14 cellular contexts compared by ENCODE assay signal in the genomic region with DNA sequence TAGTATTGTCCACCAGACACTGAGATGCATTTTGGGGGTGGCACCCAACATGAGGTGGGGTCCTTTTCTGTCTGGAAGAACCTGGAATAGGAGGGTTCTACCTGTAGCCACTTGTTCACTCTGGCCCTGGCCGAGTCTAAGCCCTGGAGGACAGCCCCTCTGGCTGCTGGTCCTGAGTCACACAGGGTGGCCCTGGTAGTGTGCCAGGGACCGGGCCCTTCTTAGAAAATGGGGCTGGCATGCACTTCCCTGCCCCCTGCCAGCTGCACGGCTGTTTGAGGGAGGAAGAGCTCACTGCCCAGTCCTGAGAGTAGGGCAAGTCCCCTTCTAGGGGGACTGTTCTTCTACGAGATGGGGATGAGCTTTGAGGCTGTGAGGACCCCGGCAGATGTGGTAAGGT. TPM values are rescaled to one million over a fixed set of nuclear protein-coding genes. Genes with fewer than 3 reads are reported as not detected.
DNase-seq lines count a peak whose midpoint lies in the region; ATAC-seq, FAIRE-seq and TF ChIP-seq lines count a peak whose summit lies in the region.
"Had no signal": no experiment of that assay in that cellular context is flagged by ENCODE, and none has a peak within 500 bp of the region (broad histone marks: within the 10 kb centered on the region; RNA-seq: fewer than 3 reads in every experiment).

No MANE protein-coding gene starts in this region.

- TF ChIP-seq POLR2A in A549 (IDR thresholded peaks at IDR 0.05; ENCODE audit: low read length) (no peak), adrenal gland (IDR thresholded peaks at IDR 0.05) (no peak)

- H3K36me3 ChIP-seq in DND-41 (ENCODE audit: insufficient read depth, low read length), result peaks cover 25% of the 10 kb centered on the region
- peaks cover 0 to 41% of the 10 kb centered on the region in 2 donors for H3K36me3 ChIP-seq in adrenal gland (replicated peaks in 1 of 2)
- H3K36me3 ChIP-seq: ovary had no signal

- TF ChIP-seq CTCF in A549 (IDR thresholded peaks at IDR 0.05) (no peak), DND-41 (IDR thresholded peaks at IDR 0.05; ENCODE audit: borderline replicate concordance, extremely low read depth, low read length, poor library complexity, severe bottlenecking) (no peak), adrenal gland (IDR thresholded peaks at IDR 0.05) (no peak)

- H3K4me1 ChIP-seq in A549 (peaks cover 24% of the 10 kb centered on the region), DND-41 (ENCODE audit: insufficient read depth, low read length) (peaks cover 26% of the 10 kb centered on the region), adrenal gland (replicated peaks in 1 of 2) (peaks cover 26 to 28% of the 10 kb centered on the region in 2 donors)

- POLR2A ChIA-PET in A549 (lab: Yijun Ruan, JAX), result no interaction called here

- H4K20me1 ChIP-seq in DND-41 (ENCODE audit: insufficient read depth, low read length), result peaks cover 7% of the 10 kb centered on the region; the same call in 1 of the 2 replicates

- ATAC-seq in A549, result no peak
- ATAC-seq in DND-41 (ENCODE audit: insufficient read depth, low read depth), result no peak
- no peak for ATAC-seq in GM21423 (IDR thresholded peaks at IDR 0.05; ENCODE audit: unreplicated experiment)

- H3K27ac ChIP-seq in A549, result no peak overlapping the region
- no peak overlapping the region for H3K27ac ChIP-seq in DND-41 (ENCODE audit: low read length)
- peak overlapping the region in 2 of 5 donors; percentile 52 to 77 for H3K27ac ChIP-seq in adrenal gland

- H3K79me2 ChIP-seq in DND-41 (ENCODE audit: insufficient read depth, low read length), result peaks cover 7% of the 10 kb centered on the region; the same call in 1 of the 2 replicates

- no peak for TF ChIP-seq RAD21 in A549 (conservative IDR thresholded peaks at IDR 0.05 in 1 of 2, IDR thresholded peaks at IDR 0.05 in 1 of 2)

- 65% methylated on average over 5 of the region's 5 CpGs for WGBS in A549 (ENCODE audit: missing lambda C conversion rate)
- 22 to 55% (median 34%) methylated on average over 3 to 5 of the region's 5 CpGs for WGBS in adrenal gland, 4 donors

- H3K9ac ChIP-seq in DND-41 (ENCODE audit: low read depth, low read length), result no peak overlapping the region; the same call in 1 of the 2 replicates

- intact Hi-C loops in adrenal gland (cut with DNase I), result no loop called here

- DNase-seq in A549 (ENCODE audit: low read depth in 1 of 2, low spot score in 1 of 2), result no peak
- DNase-seq in DND-41, result no peak
- peak; percentile 78 to 91 (median 87) for DNase-seq in adrenal gland
- peak; percentile 32 for DNase-seq in kidney tubule cell (ENCODE audit: low spot score)
- no peak for DNase-seq in HK-2 (ENCODE audit: unreplicated experiment)
- DNase-seq in UCSD-AML1 (lab: John Stamatoyannopoulos, UW; ENCODE audit: unreplicated experiment), result no peak
- DNase-seq in activated effector memory CD4-positive, alpha-beta T cell treated with Interleukin-2 at 50 U/mL for 16 hours, result no peak
- DNase-seq: activated CD4-positive, alpha-beta T cell treated with anti-CD3 and anti-CD28 coated beads, Interleukin-2, amount 50 U/mL, for 4 hours; COR-L47; islet precursor cell; NCI-H1092; NCI-H526; ovary had no signal

- TF ChIP-seq EP300 in A549 (IDR thresholded peaks at IDR 0.05), result no peak

- no peaks in the 10 kb centered on the region for H3K9me3 ChIP-seq in A549
- no peaks in the 10 kb centered on the region for H3K9me3 ChIP-seq in DND-41 (ENCODE audit: insufficient read depth, low read length, severe bottlenecking)
- H3K9me3 ChIP-seq in adrenal gland (replicated peaks in 1 of 3), result no peaks in the 10 kb centered on the region
- H3K9me3 ChIP-seq: ovary had no signal

- H3K4me2 ChIP-seq in A549 (peak overlapping the region; percentile 98; the same call in 2 of the 3 replicates), DND-41 (ENCODE audit: insufficient read depth, low read length) (peak overlapping the region; percentile 99; the same call in 1 of the 2 replicates)

- FAIRE-seq in A549 (lab: Jason Lieb, UNC), result no peak

- H2AFZ ChIP-seq in DND-41 (ENCODE audit: low read depth, low read length), result no peak overlapping the region

- H3K4me3 ChIP-seq in A549, result no peak overlapping the region
- H3K4me3 ChIP-seq in DND-41 (ENCODE audit: low read depth in 1 of 2, low read length in 2 of 2), result no peak overlapping the region
- H3K4me3 ChIP-seq in adrenal gland, result no peak overlapping the region
- H3K4me3 ChIP-seq: ovary had no signal

- CTCF ChIA-PET in A549 (lab: Yijun Ruan, JAX), result interaction anchor here (1.2 to 6.4 kb wide), 3 partner anchors 15 to 49 kb away, joined by 3 to 76 read pairs (median 4); partner anchors contain the start of genes CATSPERZ and ESRRA

- H3K27me3 ChIP-seq in DND-41 (ENCODE audit: insufficient read depth, low read length, poor library complexity) (no peaks in the 10 kb centered on the region), adrenal gland (no peaks in the 10 kb centered on the region)
- H3K27me3 ChIP-seq: ovary had no signal

TF ChIP-seq in A549, 52 proteins besides CTCF, POLR2A, EP300 and RAD21 (continues in another document):
- TF ChIP-seq EHF (CRISPR knock-in tag; IDR thresholded peaks at IDR 0.05), result no peak
- no peak for TF ChIP-seq RFX5 (IDR thresholded peaks at IDR 0.05)
- TF ChIP-seq PBX3 (IDR thresholded peaks at IDR 0.05), result no peak
- TF ChIP-seq, protein P1, sequence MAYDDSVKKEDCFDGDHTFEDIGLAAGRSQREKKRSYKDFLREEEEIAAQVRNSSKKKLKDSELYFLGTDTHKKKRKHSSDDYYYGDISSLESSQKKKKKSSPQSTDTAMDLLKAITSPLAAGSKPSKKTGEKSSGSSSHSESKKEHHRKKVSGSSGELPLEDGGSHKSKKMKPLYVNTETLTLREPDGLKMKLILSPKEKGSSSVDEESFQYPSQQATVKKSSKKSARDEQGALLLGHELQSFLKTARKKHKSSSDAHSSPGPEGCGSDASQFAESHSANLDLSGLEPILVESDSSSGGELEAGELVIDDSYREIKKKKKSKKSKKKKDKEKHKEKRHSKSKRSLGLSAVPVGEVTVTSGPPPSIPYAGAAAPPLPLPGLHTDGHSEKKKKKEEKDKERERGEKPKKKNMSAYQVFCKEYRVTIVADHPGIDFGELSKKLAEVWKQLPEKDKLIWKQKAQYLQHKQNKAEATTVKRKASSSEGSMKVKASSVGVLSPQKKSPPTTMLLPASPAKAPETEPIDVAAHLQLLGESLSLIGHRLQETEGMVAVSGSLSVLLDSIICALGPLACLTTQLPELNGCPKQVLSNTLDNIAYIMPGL (CRISPR knock-in tag; IDR thresholded peaks at IDR 0.05; ENCODE audit: borderline replicate concordance), result no peak
- TF ChIP-seq SREBF2 (IDR thresholded peaks at IDR 0.05), result no peak
- TF ChIP-seq HOXA7 (CRISPR knock-in tag; IDR thresholded peaks at IDR 0.05), result no peak

RNA-seq across cellular contexts. Expression of gene PLCB3, which starts 2.2 kb away (rescaled TPM):
- polyA plus RNA-seq in A549 (2011; rRNA removed) (8.8 and 9.9 TPM in 2 replicates), A549 (2017; fragmentation: RNase III; extraction: RNeasy Plus Mini Kit Qiagen cat#74134 plus additional on column Dnase treatment) (19.2 to 21.3 TPM (median 21.2 TPM) in 3 replicates), adrenal gland (10 to 100 TPM in 2 of 3 donors, 1 to 10 TPM in 1; 6.6 to 89.5 (median 31.7) TPM)
- polyA plus RNA-seq in A549 (2012; cell fraction: cytosol; rRNA removed), result 22.3 and 28.0 TPM in 2 replicates
- polyA plus RNA-seq in A549 (2012; cell fraction: nucleus; rRNA removed), result 55.6 and 59.6 TPM in 2 replicates
- 17.1 and 22.3 TPM in 2 replicates for polyA minus RNA-seq in A549 (2011; rRNA and poly(A)+ RNA removed)
- 10 to 100 TPM; 19.4 to 65.9 (median 46.2) TPM for total RNA-seq in adrenal gland

RNA-seq across cellular contexts. Expression of gene PPP1R14B, which starts 6.7 kb away (rescaled TPM):
- polyA plus RNA-seq in A549 (2011; rRNA removed) (129 and 154 TPM in 2 replicates), A549 (2017; fragmentation: RNase III; extraction: RNeasy Plus Mini Kit Qiagen cat#74134 plus additional on column Dnase treatment) (152 to 155 TPM (median 152 TPM) in 3 replicates), adrenal gland (100 to 1,000 TPM in 2 of 3 donors, 10 to 100 TPM in 1; 85.1 to 331 (median 327) TPM)
- 385 and 411 TPM in 2 replicates for polyA plus RNA-seq in A549 (2012; cell fraction: cytosol; rRNA removed)
- 243 and 262 TPM in 2 replicates for polyA plus RNA-seq in A549 (2012; cell fraction: nucleus; rRNA removed)
- 77.8 and 94.5 TPM in 2 replicates for polyA minus RNA-seq in A549 (2011; rRNA and poly(A)+ RNA removed)
- total RNA-seq in adrenal gland, result 100 to 1,000 TPM in 6 of 8 donors, 10 to 100 TPM in 2; 77.2 to 212 (median 131) TPM

RNA-seq across cellular contexts. Expression of gene FKBP2, which starts 12.6 kb away (rescaled TPM):
- 40.5 and 41.4 TPM in 2 replicates for polyA plus RNA-seq in A549 (2011; rRNA removed)
- 114 and 125 TPM in 2 replicates for polyA plus RNA-seq in A549 (2012; cell fraction: cytosol; rRNA removed)
- polyA plus RNA-seq in A549 (2012; cell fraction: nucleus; rRNA removed), result 54.1 and 55.7 TPM in 2 replicates
- polyA plus RNA-seq in A549 (2017; fragmentation: RNase III; extraction: RNeasy Plus Mini Kit Qiagen cat#74134 plus additional on column Dnase treatment), result 131 to 142 TPM (median 136 TPM) in 3 replicates
- 27.7 and 31.9 TPM in 2 replicates for polyA minus RNA-seq in A549 (2011; rRNA and poly(A)+ RNA removed)
- 100 to 1,000 TPM in 2 of 8 donors, 10 to 100 TPM in 6; 76.1 to 185 (median 94.8) TPM for total RNA-seq in adrenal gland
- polyA plus RNA-seq in adrenal gland, result 100 to 1,000 TPM; 206 to 812 (median 791) TPM

RNA-seq across cellular contexts. Expression of gene VEGFB, which starts 19.1 kb away (rescaled TPM):
- polyA plus RNA-seq in A549 (2011; rRNA removed) (6.8 and 10.9 TPM in 2 replicates), A549 (2017; fragmentation: RNase III; extraction: RNeasy Plus Mini Kit Qiagen cat#74134 plus additional on column Dnase treatment) (24.6 to 26.7 TPM (median 26.5 TPM) in 3 replicates), adrenal gland (100 to 1,000 TPM in 2 of 3 donors, 10 to 100 TPM in 1; 64.4 to 185 (median 158) TPM)
- polyA plus RNA-seq in A549 (2012; cell fraction: cytosol; rRNA removed), result 21.9 and 26.1 TPM in 2 replicates
- 10.8 and 17.3 TPM in 2 replicates for polyA plus RNA-seq in A549 (2012; cell fraction: nucleus; rRNA removed)
- 7.2 and 9.9 TPM in 2 replicates for polyA minus RNA-seq in A549 (2011; rRNA and poly(A)+ RNA removed)
- total RNA-seq in adrenal gland, result 100 to 1,000 TPM in 5 of 8 donors, 10 to 100 TPM in 3; 53.8 to 156 (median 134) TPM

RNA-seq across cellular contexts. Expression of gene DNAJC4, which starts 23.1 kb away (rescaled TPM):
- polyA plus RNA-seq in A549 (2011; rRNA removed) (8.9 and 9.8 TPM in 2 replicates), A549 (2017; fragmentation: RNase III; extraction: RNeasy Plus Mini Kit Qiagen cat#74134 plus additional on column Dnase treatment) (12.6 to 16.6 TPM (median 16.2 TPM) in 3 replicates), adrenal gland (100 to 1,000 TPM in 2 of 3 donors, 10 to 100 TPM in 1; 59.4 to 220 (median 192) TPM)
- 10.6 and 16.8 TPM in 2 replicates for polyA plus RNA-seq in A549 (2012; cell fraction: cytosol; rRNA removed)
- polyA plus RNA-seq in A549 (2012; cell fraction: nucleus; rRNA removed), result 21.2 and 25.0 TPM in 2 replicates
- 6.9 and 10.5 TPM in 2 replicates for polyA minus RNA-seq in A549 (2011; rRNA and poly(A)+ RNA removed)
- total RNA-seq in adrenal gland, result 100 to 1,000 TPM in 1 of 8 donors, 10 to 100 TPM in 7; 21.7 to 112 (median 59.3) TPM

Comparison
In these comparisons a context has a peak if more than half of its experiments do, and no peak if none do; other contexts are left out.
1. DNase-seq: peak in adrenal gland (7 of 7) and kidney tubule cell (single experiment); none in A549 (0 of 2), DND-41 (single experiment), HK-2 (single experiment), UCSD-AML1 (single experiment) and activated effector memory CD4-positive, alpha-beta T cell treated with Interleukin-2 at 50 U/mL for 16 hours (single experiment).